Comparison of ENCODE assay signal across 30 cellular contexts in genomic region chr12:57388425-57388824, GRCh38. TPM values are rescaled to one million over a fixed set of nuclear protein-coding genes. Genes with fewer than 3 reads are reported as not detected.
DNase-seq lines count a peak whose midpoint lies in the region; ATAC-seq, FAIRE-seq and TF ChIP-seq lines count a peak whose summit lies in the region.
"Had no signal": no experiment of that assay in that cellular context is flagged by ENCODE, and none has a peak within 500 bp of the region (broad histone marks: within the 10 kb centered on the region; RNA-seq: fewer than 3 reads in every experiment).

No MANE protein-coding gene starts in this region.

- H3K4me3 Mint-ChIP-seq in stimulated activated naive CD8-positive, alpha-beta T cell treated with anti-CD3 and anti-CD28 coated beads, Interleukin-15, Interleukin-2, amounts not matched to agents 100 ng/mL and 50 ng/mL, for 24 hours = no peak overlapping the region
- no peak overlapping the region for H3K4me3 Mint-ChIP-seq in activated T-helper 17 cell treated with anti-CD3 and anti-CD28 coated beads, Interleukin-2, amount 50 U/mL, for 72 hours
- H3K4me3 Mint-ChIP-seq: activated naive CD4-positive, alpha-beta T cell treated with anti-CD3 and anti-CD28 coated beads, Interleukin-2, amount 50 U/mL, for 24 hours; activated T-helper 1 cell treated with anti-CD3 and anti-CD28 coated beads, Interleukin-12 subunit alpha, Interleukin-12 subunit beta, Interleukin-2, Interleukin-4 antibody, amounts not matched to agents 30 ng/mL and 10 ng/mL and 1 ng/mL, durations not matched to agents 14 hours and 24 hours and 36 hours; effector memory CD8-positive, alpha-beta T cell; mesothelial cell of epicardium had no signal

- intact Hi-C loops in right cardiac atrium (cut with DNase I) (no loop called here), right lobe of liver (cut with DNase I) (no loop called here)

- WGBS in right cardiac atrium = 58% methylated on average over 5 of the region's 5 CpGs
- 88% methylated on average over 5 of the region's 5 CpGs for WGBS in right lobe of liver (ENCODE audit: insufficient coverage, low coverage, low lambda C conversion rate, missing lambda C conversion rate)

- no peak for DNase-seq in stimulated activated naive CD8-positive, alpha-beta T cell treated with anti-CD3 and anti-CD28 coated beads, Interleukin-15, Interleukin-2, amounts not matched to agents 100 U/mL and 50 U/mL, for 24 hours
- DNase-seq in right cardiac atrium (no peak), medulla oblongata (ENCODE audit: extremely low spot score) (no peak), H54 (ENCODE audit: insufficient read length, low spot score) (no peak), right lobe of liver (no peak)
- DNase-seq: activated CD4-positive, alpha-beta T cell treated with anti-CD3 and anti-CD28 coated beads, Interleukin-2, amount 50 U/mL, for 4 hours; activated CD4-positive, CD25-positive, alpha-beta regulatory T cell; amygdala; caudate nucleus; cortex of kidney; DMS79; effector memory CD8-positive, alpha-beta T cell; GDM1; naive B cell; NCI-H1436 treated with DMSO at 0.1 percent for 48 hours; SHP77 treated with DMSO at 0.1 percent for 48 hours; stimulated activated CD8-positive, alpha-beta memory T cell treated with anti-CD3 and anti-CD28 coated beads, Interleukin-4, amount 100 ng/mL, for 48 hours; transverse colon had no signal

- H3K27ac ChIP-seq in right cardiac atrium (ENCODE audit: low read length) (peak overlapping the region; percentile 52), right lobe of liver (no peak overlapping the region)
- H3K27ac ChIP-seq: BLaER1 treated with 17β-estradiol and CSF1 and Interleukin-3, amounts not matched to agents 10 nM and 100 nM; gastroesophageal sphincter; transverse colon had no signal

- H3K9me3 Mint-ChIP-seq in stimulated activated naive CD8-positive, alpha-beta T cell treated with anti-CD3 and anti-CD28 coated beads, Interleukin-15, Interleukin-2, amounts not matched to agents 100 ng/mL and 50 ng/mL, for 24 hours = no peaks in the 10 kb centered on the region
- no peaks in the 10 kb centered on the region for H3K9me3 Mint-ChIP-seq in activated T-helper 17 cell treated with anti-CD3 and anti-CD28 coated beads, Interleukin-2, amount 50 U/mL, for 72 hours
- H3K9me3 Mint-ChIP-seq: activated naive CD4-positive, alpha-beta T cell treated with anti-CD3 and anti-CD28 coated beads, Interleukin-2, amount 50 U/mL, for 24 hours; activated T-helper 1 cell treated with anti-CD3 and anti-CD28 coated beads, Interleukin-12 subunit alpha, Interleukin-12 subunit beta, Interleukin-2, Interleukin-4 antibody, amounts not matched to agents 30 ng/mL and 10 ng/mL and 1 ng/mL, durations not matched to agents 14 hours and 24 hours and 36 hours; effector memory CD8-positive, alpha-beta T cell; mesothelial cell of epicardium; naive B cell had no signal

- TF ChIP-seq POLR2A in H54 (IDR thresholded peaks at IDR 0.05; ENCODE audit: low read depth, low read length) (no peak), right lobe of liver (IDR thresholded peaks at IDR 0.05) (no peak)

- H3K4me1 ChIP-seq in right cardiac atrium (ENCODE audit: control insufficient read depth, insufficient read depth, low read length) (no peaks in the 10 kb centered on the region), right lobe of liver (peaks cover 0 to 5% (median 0%) of the 10 kb centered on the region in 4 donors)
- H3K4me1 ChIP-seq: transverse colon had no signal

- H3K27me3 ChIP-seq in right cardiac atrium (ENCODE audit: control insufficient read depth, insufficient read depth) (no peaks in the 10 kb centered on the region), right lobe of liver (no peaks in the 10 kb centered on the region)
- H3K27me3 ChIP-seq: BLaER1 treated with 17β-estradiol and CSF1 and Interleukin-3, amounts not matched to agents 10 nM and 100 nM; gastroesophageal sphincter; transverse colon had no signal

- H3K4me1 Mint-ChIP-seq in stimulated activated naive CD8-positive, alpha-beta T cell treated with anti-CD3 and anti-CD28 coated beads, Interleukin-15, Interleukin-2, amounts not matched to agents 100 ng/mL and 50 ng/mL, for 24 hours (ENCODE audit: low read depth) = no peaks in the 10 kb centered on the region
- H3K4me1 Mint-ChIP-seq in activated T-helper 17 cell treated with anti-CD3 and anti-CD28 coated beads, Interleukin-2, amount 50 U/mL, for 72 hours = peaks cover 5% of the 10 kb centered on the region

- ATAC-seq in stimulated activated naive CD8-positive, alpha-beta T cell treated with anti-CD3 and anti-CD28 coated beads, Interleukin-15, Interleukin-2, amounts not matched to agents 100 U/mL and 50 U/mL, for 24 hours = no peak
- no peak for ATAC-seq in activated T-helper 17 cell treated with anti-CD3 and anti-CD28 coated beads, Interleukin-2, amount 50 U/mL, for 72 hours (replicated peaks)
- ATAC-seq in right cardiac atrium (peak in 1 of 2 donors; percentile 24), right lobe of liver (no peak)
- ATAC-seq: effector memory CD8-positive, alpha-beta T cell; gastroesophageal sphincter; left lobe of liver had no signal

- H3K9me3 ChIP-seq in right cardiac atrium (ENCODE audit: control insufficient read depth, low read length) = no peaks in the 10 kb centered on the region
- no peaks in the 10 kb centered on the region for H3K9me3 ChIP-seq in right lobe of liver
- H3K9me3 ChIP-seq: gastroesophageal sphincter, transverse colon had no signal

- no peak for FAIRE-seq in H54 (lab: Jason Lieb, UNC)
- FAIRE-seq: GM18507 had no signal

- H3K36me3 Mint-ChIP-seq in stimulated activated naive CD8-positive, alpha-beta T cell treated with anti-CD3 and anti-CD28 coated beads, Interleukin-15, Interleukin-2, amounts not matched to agents 100 ng/mL and 50 ng/mL, for 24 hours (ENCODE audit: low read depth) = peaks cover 28% of the 10 kb centered on the region
- peaks cover 76% of the 10 kb centered on the region for H3K36me3 Mint-ChIP-seq in activated T-helper 17 cell treated with anti-CD3 and anti-CD28 coated beads, Interleukin-2, amount 50 U/mL, for 72 hours (ENCODE audit: low read depth)

- H3K4me3 ChIP-seq in right cardiac atrium (ENCODE audit: low read length) (no peak overlapping the region), right lobe of liver (no peak overlapping the region)
- H3K4me3 ChIP-seq: BLaER1 treated with 17β-estradiol and CSF1 and Interleukin-3, amounts not matched to agents 10 nM and 100 nM; gastroesophageal sphincter; skin epidermis; transverse colon had no signal

- H3K36me3 ChIP-seq in right lobe of liver = peaks cover 0 to 4% (median 0%) of the 10 kb centered on the region in 4 donors
- H3K36me3 ChIP-seq: transverse colon had no signal

- no peaks in the 10 kb centered on the region for H3K27me3 Mint-ChIP-seq in stimulated activated naive CD8-positive, alpha-beta T cell treated with anti-CD3 and anti-CD28 coated beads, Interleukin-15, Interleukin-2, amounts not matched to agents 100 ng/mL and 50 ng/mL, for 24 hours
- H3K27me3 Mint-ChIP-seq in activated T-helper 17 cell treated with anti-CD3 and anti-CD28 coated beads, Interleukin-2, amount 50 U/mL, for 72 hours = no peaks in the 10 kb centered on the region
- H3K27me3 Mint-ChIP-seq: activated naive CD4-positive, alpha-beta T cell treated with anti-CD3 and anti-CD28 coated beads, Interleukin-2, amount 50 U/mL, for 24 hours; effector memory CD8-positive, alpha-beta T cell; naive B cell had no signal

- no peak for TF ChIP-seq CTCF in right lobe of liver (IDR thresholded peaks at IDR 0.05)

- peak overlapping the region; percentile 6 for H3K27ac Mint-ChIP-seq in stimulated activated naive CD8-positive, alpha-beta T cell treated with anti-CD3 and anti-CD28 coated beads, Interleukin-15, Interleukin-2, amounts not matched to agents 100 ng/mL and 50 ng/mL, for 24 hours
- peak overlapping the region; percentile 65 for H3K27ac Mint-ChIP-seq in activated T-helper 17 cell treated with anti-CD3 and anti-CD28 coated beads, Interleukin-2, amount 50 U/mL, for 72 hours
- H3K27ac Mint-ChIP-seq: activated naive CD4-positive, alpha-beta T cell treated with anti-CD3 and anti-CD28 coated beads, Interleukin-2, amount 50 U/mL, for 24 hours; activated T-helper 1 cell treated with anti-CD3 and anti-CD28 coated beads, Interleukin-12 subunit alpha, Interleukin-12 subunit beta, Interleukin-2, Interleukin-4 antibody, amounts not matched to agents 30 ng/mL and 10 ng/mL and 1 ng/mL, durations not matched to agents 14 hours and 24 hours and 36 hours; mesothelial cell of epicardium had no signal

RNA-seq across cellular contexts. Expression of gene R3HDM2, which starts 42.4 kb away (rescaled TPM):
- 10 to 100 TPM; 36.6 to 54.6 TPM for total RNA-seq in activated T-helper 17 cell treated with anti-CD3 and anti-CD28 coated beads, Interleukin-2, amount 50 U/mL, for 72 hours
- total RNA-seq in right cardiac atrium (10 to 100 TPM; 68.3 to 85.2 (median 76.5) TPM), right lobe of liver (10 to 100 TPM; 25.3 to 48.0 (median 35.9) TPM)
- polyA plus RNA-seq in right cardiac atrium = 23.1 TPM

RNA-seq across cellular contexts. Expression of gene INHBC, which starts 46.2 kb away (rescaled TPM):
- total RNA-seq in activated T-helper 17 cell treated with anti-CD3 and anti-CD28 coated beads, Interleukin-2, amount 50 U/mL, for 72 hours = not detected
- total RNA-seq in right cardiac atrium = not detected
- not detected for polyA plus RNA-seq in right cardiac atrium
- total RNA-seq in right lobe of liver = 100 to 1,000 TPM in 1 of 6 experiments, 10 to 100 TPM in 5; 14.7 to 123 (median 63.6) TPM
- total RNA-seq: activated T-helper 1 cell treated with anti-CD3 and anti-CD28 coated beads, Interleukin-12 subunit alpha, Interleukin-12 subunit beta, Interleukin-2, Interleukin-4 antibody, amounts not matched to agents 30 ng/mL and 10 ng/mL and 1 ng/mL, durations not matched to agents 14 hours and 24 hours and 36 hours; gastroesophageal sphincter; NCI-H460; pulmonary artery endothelial cell; transverse colon had no signal

Comparison
In these comparisons a context has a peak if more than half of its experiments do, and no peak if none do; other contexts are left out.
1. RNA of gene INHBC, which starts 46.2 kb away (total RNA-seq): 14.7 to 123 TPM in right lobe of liver; not detected in activated T-helper 17 cell treated with anti-CD3 and anti-CD28 coated beads, Interleukin-2, amount 50 U/mL, for 72 hours and not detected in right cardiac atrium; every median in the first group is over 10 times any median in the second.